Comparison of ENCODE assay signal across 21 cellular contexts in genomic region chr22:47236718-47237117, GRCh38.
DNase-seq lines count a peak whose midpoint lies in the region; ATAC-seq, FAIRE-seq and TF ChIP-seq lines count a peak whose summit lies in the region.
"Had no signal": no experiment of that assay in that cellular context is flagged by ENCODE, and none has a peak within 500 bp of the region (broad histone marks: within the 10 kb centered on the region; RNA-seq: fewer than 3 reads in every experiment).

No MANE protein-coding gene starts in this region.

- no peaks in the 10 kb centered on the region for H3K4me1 Mint-ChIP-seq in neural crest cell
- H3K4me1 Mint-ChIP-seq: B cell had no signal

- TF ChIP-seq EP300 in HepG2 (IDR thresholded peaks at IDR 0.05; ENCODE audit: low read depth in 2 of 2, low read length in 2 of 2), result no peak
- no peak for TF ChIP-seq EP300 in HepG2 (CRISPR knock-in tag; IDR thresholded peaks at IDR 0.05; ENCODE audit: borderline replicate concordance)

- H3K27ac Mint-ChIP-seq in neural crest cell (ENCODE audit: unreplicated experiment), result peak overlapping the region; percentile 5
- H3K27ac Mint-ChIP-seq: B cell; CD4-positive, alpha-beta T cell; CD8-positive, alpha-beta T cell had no signal

- TF ChIP-seq POLR2A in HepG2 (IDR thresholded peaks at IDR 0.05; ENCODE audit: insufficient read depth in 1 of 2, low read depth in 2 of 2, low read length in 2 of 2), result no peak
- TF ChIP-seq POLR2A in right lobe of liver (IDR thresholded peaks at IDR 0.05), result no peak

- H3K9me3 Mint-ChIP-seq in neural crest cell, result no peaks in the 10 kb centered on the region

- H3K36me3 Mint-ChIP-seq in neural crest cell (ENCODE audit: low read depth), result no peaks in the 10 kb centered on the region
- H3K36me3 Mint-ChIP-seq: CD8-positive, alpha-beta T cell had no signal

- TF ChIP-seq RAD21 in HepG2 (CRISPR knock-in tag; IDR thresholded peaks at IDR 0.05), result no peak

- no TSS peak for BruUV-seq in HepG2 (replicated peaks; lab: Mats Ljungman, UMichigan)

- no peak for FAIRE-seq in HepG2 (lab: Jason Lieb, UNC)
- FAIRE-seq: A549, D721Med, G401.6, GM12891, GM19239 had no signal

- no peaks in the 10 kb centered on the region for H4K20me1 ChIP-seq in HepG2 (ENCODE audit: insufficient read depth, low read length)
- H4K20me1 ChIP-seq: BLaER1 treated with 17β-estradiol and CSF1 and Interleukin-3, amounts not matched to agents 10 nM and 100 nM had no signal

- CTCF ChIA-PET in HepG2 (lab: Yijun Ruan, JAX; ENCODE audit: low intra/inter-chr PET ratio, low total read pairs), result no interaction called here

- no peak overlapping the region for H3K4me3 Mint-ChIP-seq in neural crest cell
- H3K4me3 Mint-ChIP-seq: B cell; CD4-positive, alpha-beta T cell; CD8-positive, alpha-beta T cell had no signal

- POLR2A ChIA-PET in HepG2 (lab: Yijun Ruan, JAX), result no interaction called here

- no peaks in the 10 kb centered on the region for H3K79me2 ChIP-seq in HepG2 (ENCODE audit: insufficient read depth, low read length)

- H3K27me3 Mint-ChIP-seq in neural crest cell (ENCODE audit: low read depth), result peaks cover 21% of the 10 kb centered on the region

- DNase-seq in HepG2 (ENCODE audit: low spot score) (no peak), right lobe of liver (no peak), neural crest cell (ENCODE audit: low read depth, low spot score) (no peak), retina (no peak)
- no peak for DNase-seq in effector CD4-positive, alpha-beta T cell
- DNase-seq: AML-193; Caco-2; Calu3; CD4-positive, alpha-beta T cell; CD8-positive, alpha-beta T cell; DMS79 treated with DMSO at 0.1 percent for 48 hours; GF-D8 had no signal

- H3K27ac ChIP-seq in HepG2 (ENCODE audit: extremely low read length, insufficient read depth, low read length) (no peak overlapping the region), right lobe of liver (no peak overlapping the region)
- H3K27ac ChIP-seq: 22Rv1; A549; BLaER1 treated with 17β-estradiol and CSF1 and Interleukin-3, amounts not matched to agents 10 nM and 100 nM; C4-2B had no signal

- no peak overlapping the region for H2AFZ ChIP-seq in HepG2 (ENCODE audit: low read length)

- no peak overlapping the region for H3K9ac ChIP-seq in HepG2 (ENCODE audit: insufficient read depth, low read depth, low read length)
- H3K9ac ChIP-seq: BLaER1 treated with 17β-estradiol and CSF1 and Interleukin-3, amounts not matched to agents 10 nM and 100 nM had no signal

- no peaks in the 10 kb centered on the region for H3K4me1 ChIP-seq in HepG2 (ENCODE audit: insufficient read depth, low read length)
- H3K4me1 ChIP-seq in right lobe of liver, result no peaks in the 10 kb centered on the region
- H3K4me1 ChIP-seq: A549, Caco-2 had no signal

- ATAC-seq in HepG2 (no peak), right lobe of liver (no peak)
- ATAC-seq: A549; CD8-positive, alpha-beta T cell had no signal

- TF ChIP-seq CTCF in HepG2 (CRISPR knock-in tag; IDR thresholded peaks at IDR 0.05) (no peak), right lobe of liver (IDR thresholded peaks at IDR 0.05) (no peak), neural crest cell (conservative IDR thresholded peaks at IDR 0.05) (no peak)

- in situ Hi-C loops in HepG2 (cut with HindIII; ENCODE audit: extremely low pct_ligation_motif_present, low pct_unique_long_range_greater_than_20kb), result no loop called here

- H3K4me3 ChIP-seq in HepG2 (replicated peaks in 1 of 3; ENCODE audit: insufficient read depth in 1 of 3, low read depth in 2 of 3, low read length in 3 of 3) (no peak overlapping the region), right lobe of liver (no peak overlapping the region)
- H3K4me3 ChIP-seq: A549; BLaER1 treated with 17β-estradiol and CSF1 and Interleukin-3, amounts not matched to agents 10 nM and 100 nM had no signal

- peaks cover 1 to 7% of the 10 kb centered on the region in 2 experiments; a peak in 2 of 5 replicates for H3K27me3 ChIP-seq in HepG2 (ENCODE audit: control insufficient read depth in 1 of 2, insufficient read depth in 2 of 2, low read length in 2 of 2)
- H3K27me3 ChIP-seq in right lobe of liver, result no peaks in the 10 kb centered on the region
- H3K27me3 ChIP-seq: BLaER1 treated with 17β-estradiol and CSF1 and Interleukin-3, amounts not matched to agents 10 nM and 100 nM had no signal

- H3K9me3 ChIP-seq in HepG2 (ENCODE audit: low read length), result peaks cover 7% of the 10 kb centered on the region
- no peaks in the 10 kb centered on the region for H3K9me3 ChIP-seq in right lobe of liver
- H3K9me3 ChIP-seq: A549 had no signal

- intact Hi-C loops in HepG2 (cut with micrococcal nuclease; ENCODE audit: unreplicated experiment), result no loop called here
- intact Hi-C loops in right lobe of liver (cut with DNase I), result no loop called here

- 2% methylated on average over 1 of the region's 1 CpG for WGBS in HepG2 (ENCODE audit: low lambda C conversion rate)
- 91% methylated on average over 1 of the region's 1 CpG for WGBS in right lobe of liver (ENCODE audit: insufficient coverage, low coverage, low lambda C conversion rate, missing lambda C conversion rate)

- H3K36me3 ChIP-seq in HepG2 (replicated peaks in 1 of 2; ENCODE audit: control insufficient read depth in 1 of 2, insufficient read depth in 2 of 2, low read length in 2 of 2) (no peaks in the 10 kb centered on the region), right lobe of liver (no peaks in the 10 kb centered on the region)
- H3K36me3 ChIP-seq: BLaER1 treated with 17β-estradiol and CSF1 and Interleukin-3, amounts not matched to agents 10 nM and 100 nM had no signal

- H3K4me2 ChIP-seq in HepG2 (ENCODE audit: low read depth, low read length), result no peak overlapping the region
- H3K4me2 ChIP-seq: A549; BLaER1 treated with 17β-estradiol and CSF1 and Interleukin-3, amounts not matched to agents 10 nM and 100 nM had no signal

TF ChIP-seq in HepG2, 621 proteins besides CTCF, POLR2A, EP300 and RAD21:
- TF ChIP-seq CREB1 (IDR thresholded peaks at IDR 0.05) (peak; percentile 94), CREB1 (CRISPR knock-in tag; IDR thresholded peaks at IDR 0.05) (no peak), ZIK1 (CRISPR knock-in tag; IDR thresholded peaks at IDR 0.05; ENCODE audit: borderline replicate concordance, low read depth) (no peak), ATF7 (IDR thresholded peaks at IDR 0.05) (peak; percentile 64; the same call in 1 of the 2 replicates), ATF7 (CRISPR knock-in tag; IDR thresholded peaks at IDR 0.05) (no peak)
